Comparison of ENCODE assay signal across 16 cellular contexts in genomic region chrX:97310373-97310772, GRCh38.
DNase-seq lines count a peak whose midpoint lies in the region; TF ChIP-seq lines count a peak whose summit lies in the region.
"Had no signal": no experiment of that assay in that cellular context is flagged by ENCODE, and none has a peak within 500 bp of the region (broad histone marks: within the 10 kb centered on the region; RNA-seq: fewer than 3 reads in every experiment).

No MANE protein-coding gene starts in this region.

- DNase-seq in EH (ENCODE audit: low read depth) = peak; percentile 62
- DNase-seq in RPMI7951 (ENCODE audit: low read depth) = peak; percentile 47
- DNase-seq in erythroblast (lab: John Stamatoyannopoulos, UW) = peak; percentile 35 to 49
- peak; percentile 68 for DNase-seq in left kidney (ENCODE audit: low read depth, low spot score)
- no peak for DNase-seq in midbrain (lab: John Stamatoyannopoulos, UW)
- no peak for DNase-seq in prostate gland (ENCODE audit: low spot score)
- no peak for DNase-seq in NCI-H524 treated with DMSO at 0.1 percent for 48 hours (lab: John Stamatoyannopoulos, UW)
- no peak for DNase-seq in effector memory CD4-positive, alpha-beta T cell
- DNase-seq: activated CD4-positive, CD25-positive, alpha-beta regulatory T cell treated with anti-CD3 and anti-CD28 coated beads, Interleukin-2, amount 50 U/mL, for 72 hours; activated naive CD8-positive, alpha-beta T cell treated with anti-CD3 and anti-CD28 coated beads, Interleukin-2, amount 10 ng/mL, durations not matched to agents 7 days and 5 days; activated T-cell treated with anti-CD3 and anti-CD28 coated beads for 4 hours; GOT3; hippocampal formation; mucosa of descending colon; NCI-H1092 treated with DMSO at 0.1 percent for 48 hours; ovary had no signal

- no peak overlapping the region for H3K27ac ChIP-seq in prostate gland
- H3K27ac ChIP-seq in effector memory CD4-positive, alpha-beta T cell (ENCODE audit: insufficient read depth, low read length, poor library complexity, severe bottlenecking) = no peak overlapping the region
- H3K27ac ChIP-seq: ovary had no signal

- intact Hi-C loops in prostate gland (cut with DNase I) = no loop called here

- no peaks in the 10 kb centered on the region for H3K4me1 ChIP-seq in prostate gland (replicated peaks)
- H3K4me1 ChIP-seq in effector memory CD4-positive, alpha-beta T cell (ENCODE audit: control insufficient read depth, insufficient read depth, low read length, poor library complexity, severe bottlenecking) = no peaks in the 10 kb centered on the region

- TF ChIP-seq CTCF in prostate gland (IDR thresholded peaks at IDR 0.05) = no peak

- H3K4me3 ChIP-seq in prostate gland = no peak overlapping the region
- no peak overlapping the region for H3K4me3 ChIP-seq in effector memory CD4-positive, alpha-beta T cell (ENCODE audit: insufficient read depth, low read depth, low read length, poor library complexity, severe bottlenecking)
- H3K4me3 ChIP-seq: mucosa of descending colon, ovary had no signal

- H3K27me3 ChIP-seq in prostate gland (replicated peaks; ENCODE audit: insufficient read depth) = no peaks in the 10 kb centered on the region
- H3K27me3 ChIP-seq in effector memory CD4-positive, alpha-beta T cell (replicated peaks; ENCODE audit: control insufficient read depth, insufficient read depth, low read length, poor library complexity, severe bottlenecking) = no peaks in the 10 kb centered on the region
- H3K27me3 ChIP-seq: ovary had no signal

- no peaks in the 10 kb centered on the region for H3K36me3 ChIP-seq in prostate gland
- no peaks in the 10 kb centered on the region for H3K36me3 ChIP-seq in effector memory CD4-positive, alpha-beta T cell (ENCODE audit: control insufficient read depth, insufficient read depth, low read length)
- H3K36me3 ChIP-seq: ovary had no signal

- no peaks in the 10 kb centered on the region for H3K9me3 ChIP-seq in prostate gland
- H3K9me3 ChIP-seq in effector memory CD4-positive, alpha-beta T cell (ENCODE audit: control insufficient read depth, low read length) = no peaks in the 10 kb centered on the region
- H3K9me3 ChIP-seq: mucosa of descending colon, ovary had no signal

- WGBS in prostate gland = 88% methylated on average over 8 of the region's 8 CpGs

- TF ChIP-seq POLR2A in erythroblast (IDR thresholded peaks at IDR 0.05; ENCODE audit: low read length) (no peak), prostate gland (IDR thresholded peaks at IDR 0.05) (no peak)

Comparison
In these comparisons a context has a peak if more than half of its experiments do, and no peak if none do; other contexts are left out.
1. DNase-seq: peak in EH (single experiment), RPMI7951 (single experiment), erythroblast (2 of 2) and left kidney (single experiment); none in midbrain (single experiment), prostate gland (single experiment), NCI-H524 treated with DMSO at 0.1 percent for 48 hours (single experiment) and effector memory CD4-positive, alpha-beta T cell (0 of 3).